Comparison of ENCODE assay signal across 21 cellular contexts in the genomic region with DNA sequence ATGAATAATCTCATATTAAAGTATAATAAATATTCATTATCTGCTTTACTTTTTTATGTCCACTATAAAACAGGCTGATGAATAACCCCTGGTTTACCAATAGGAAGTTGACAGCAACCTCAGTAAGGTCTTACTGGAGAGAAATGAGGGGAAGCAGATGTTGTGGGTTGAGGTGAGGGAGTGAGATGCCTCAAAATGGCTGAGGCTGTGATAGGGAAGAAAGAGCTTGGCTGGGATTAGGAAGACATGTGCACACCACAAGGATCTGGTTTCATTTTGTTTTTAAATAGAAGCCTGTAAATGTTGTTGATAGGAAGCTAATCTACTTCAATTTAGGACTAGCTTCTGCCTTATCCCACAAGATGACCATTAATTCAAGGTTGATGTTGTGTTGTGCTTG. TPM values are rescaled to one million over a fixed set of nuclear protein-coding genes. Genes with fewer than 3 reads are reported as not detected.
DNase-seq lines count a peak whose midpoint lies in the region; ATAC-seq and TF ChIP-seq lines count a peak whose summit lies in the region.
"Had no signal": no experiment of that assay in that cellular context is flagged by ENCODE, and none has a peak within 500 bp of the region (broad histone marks: within the 10 kb centered on the region; RNA-seq: fewer than 3 reads in every experiment).

No MANE protein-coding gene starts in this region.

- no peaks in the 10 kb centered on the region for H3K9me3 ChIP-seq in DND-41 (ENCODE audit: insufficient read depth, low read length, severe bottlenecking)
- no peaks in the 10 kb centered on the region for H3K9me3 ChIP-seq in uterus
- H3K9me3 ChIP-seq: mucosa of descending colon, SJSA1 had no signal

- peak overlapping the region; percentile 33; the same call in 1 of the 2 replicates for H3K9ac ChIP-seq in DND-41 (ENCODE audit: low read depth, low read length)

- H3K36me3 ChIP-seq in DND-41 (ENCODE audit: insufficient read depth, low read length), result no peaks in the 10 kb centered on the region
- no peaks in the 10 kb centered on the region for H3K36me3 ChIP-seq in uterus
- H3K36me3 ChIP-seq: SJSA1, tibial artery had no signal

- H3K27me3 Mint-ChIP-seq in memory B cell, result no peaks in the 10 kb centered on the region
- H3K27me3 Mint-ChIP-seq: activated CD4-positive, alpha-beta memory T cell treated with anti-CD3 and anti-CD28 coated beads, Interleukin-2, amount 10 ng/mL, durations not matched to agents 7 days and 5 days had no signal

- no peaks in the 10 kb centered on the region for H3K9me3 Mint-ChIP-seq in memory B cell
- H3K9me3 Mint-ChIP-seq: activated CD4-positive, alpha-beta memory T cell treated with anti-CD3 and anti-CD28 coated beads, Interleukin-2, amount 10 ng/mL, durations not matched to agents 7 days and 5 days; activated naive CD4-positive, alpha-beta T cell treated with anti-CD3 and anti-CD28 coated beads for 36 hours; activated T-cell treated with anti-CD3 and anti-CD28 coated beads, Interleukin-2, amount 50 U/mL, for 24 hours had no signal

- intact Hi-C loops in uterus (cut with DNase I; ENCODE audit: low total_unique reads), result no loop called here

- DNase-seq in DND-41, result peak; percentile 66
- DNase-seq in HL-60 (ENCODE audit: low read depth in 1 of 2, low spot score in 1 of 2), result peak in 1 of 2 experiments; percentile 83
- DNase-seq in NOMO-1 (lab: John Stamatoyannopoulos, UW; ENCODE audit: unreplicated experiment in 2 of 2), result peak; percentile 79
- no peak for DNase-seq in memory B cell (ENCODE audit: low spot score in 2 of 2)
- DNase-seq in activated T-cell treated with anti-CD3 and anti-CD28 coated beads, Interleukin-2, amount 50 U/mL, for 1 hour, result no peak
- DNase-seq in uterus, result no peak
- DNase-seq: activated CD4-positive, alpha-beta memory T cell treated with anti-CD3 and anti-CD28 coated beads, Interleukin-2, amount 10 ng/mL, durations not matched to agents 7 days and 5 days; activated naive CD4-positive, alpha-beta T cell treated with anti-CD3 and anti-CD28 coated beads for 36 hours; activated T-cell treated with anti-CD3 and anti-CD28 coated beads, Interleukin-2, amount 50 U/mL, for 24 hours; COR-L47; left ventricle myocardium superior; mucosa of descending colon; NCI-H1436; NCI-H526; stimulated activated naive CD8-positive, alpha-beta T cell treated with anti-CD3 and anti-CD28 coated beads, Interleukin-15, Interleukin-2, amounts not matched to agents 100 U/mL and 50 U/mL, for 24 hours; tibial artery had no signal

- peaks cover 42% of the 10 kb centered on the region for H3K4me1 ChIP-seq in DND-41 (ENCODE audit: insufficient read depth, low read length)
- no peaks in the 10 kb centered on the region for H3K4me1 ChIP-seq in uterus
- H3K4me1 ChIP-seq: SJSA1, tibial artery had no signal

- peaks cover 29% of the 10 kb centered on the region for H3K4me1 Mint-ChIP-seq in memory B cell

- ATAC-seq in DND-41 (ENCODE audit: insufficient read depth, low read depth) (peak; percentile 96), memory B cell (ENCODE audit: low read depth) (no peak), GM21381 (IDR thresholded peaks at IDR 0.05; ENCODE audit: unreplicated experiment) (no peak)
- ATAC-seq: left ventricle myocardium superior; mucosa of descending colon; Panc1; stimulated activated naive CD8-positive, alpha-beta T cell treated with anti-CD3 and anti-CD28 coated beads, Interleukin-15, Interleukin-2, amounts not matched to agents 100 U/mL and 50 U/mL, for 24 hours had no signal

- no peak overlapping the region for H3K4me3 Mint-ChIP-seq in memory B cell
- H3K4me3 Mint-ChIP-seq: activated CD4-positive, alpha-beta memory T cell treated with anti-CD3 and anti-CD28 coated beads, Interleukin-2, amount 10 ng/mL, durations not matched to agents 7 days and 5 days; activated naive CD4-positive, alpha-beta T cell treated with anti-CD3 and anti-CD28 coated beads for 36 hours; activated T-cell treated with anti-CD3 and anti-CD28 coated beads, Interleukin-2, amount 50 U/mL, for 24 hours had no signal

- H3K27ac ChIP-seq in DND-41 (ENCODE audit: low read length), result peak overlapping the region; percentile 90
- H3K27ac ChIP-seq in HL-60 (replicated peaks), result peak overlapping the region; percentile 73
- no peak overlapping the region for H3K27ac ChIP-seq in uterus
- H3K27ac ChIP-seq: SJSA1, skin epidermis, tibial artery had no signal

- TF ChIP-seq CTCF in DND-41 (IDR thresholded peaks at IDR 0.05; ENCODE audit: borderline replicate concordance, extremely low read depth, low read length, poor library complexity, severe bottlenecking) (no peak), HL-60 (IDR thresholded peaks at IDR 0.05; ENCODE audit: insufficient read depth, low read length) (no peak), uterus (IDR thresholded peaks at IDR 0.05) (no peak)

- H3K4me3 ChIP-seq in DND-41 (ENCODE audit: low read depth in 1 of 2, low read length in 2 of 2) (no peak overlapping the region), HL-60 (replicated peaks; ENCODE audit: insufficient read depth, low read length) (no peak overlapping the region), uterus (no peak overlapping the region)
- H3K4me3 ChIP-seq: mucosa of descending colon, SJSA1, skin epidermis, tibial artery had no signal

- no peak for TF ChIP-seq POLR2A in uterus (IDR thresholded peaks at IDR 0.05)

- no peaks in the 10 kb centered on the region for H4K20me1 ChIP-seq in DND-41 (ENCODE audit: insufficient read depth, low read length)

- H3K27ac Mint-ChIP-seq in memory B cell, result peak overlapping the region; percentile 28
- H3K27ac Mint-ChIP-seq: activated CD4-positive, alpha-beta memory T cell treated with anti-CD3 and anti-CD28 coated beads, Interleukin-2, amount 10 ng/mL, durations not matched to agents 7 days and 5 days; activated naive CD4-positive, alpha-beta T cell treated with anti-CD3 and anti-CD28 coated beads for 36 hours; activated T-cell treated with anti-CD3 and anti-CD28 coated beads, Interleukin-2, amount 50 U/mL, for 24 hours had no signal

- H3K4me2 ChIP-seq in DND-41 (ENCODE audit: insufficient read depth, low read length), result peak overlapping the region; percentile 21; the same call in 1 of the 2 replicates

- H3K79me2 ChIP-seq in DND-41 (ENCODE audit: insufficient read depth, low read length), result no peaks in the 10 kb centered on the region

- no peaks in the 10 kb centered on the region for H3K27me3 ChIP-seq in DND-41 (ENCODE audit: insufficient read depth, low read length, poor library complexity)
- H3K27me3 ChIP-seq in HL-60 (ENCODE audit: insufficient read depth, poor library complexity, severe bottlenecking), result no peaks in the 10 kb centered on the region
- H3K27me3 ChIP-seq in uterus, result no peaks in the 10 kb centered on the region
- H3K27me3 ChIP-seq: SJSA1, tibial artery had no signal

- H3K36me3 Mint-ChIP-seq in memory B cell, result no peaks in the 10 kb centered on the region

- peak overlapping the region; percentile 68 for H2AFZ ChIP-seq in DND-41 (ENCODE audit: low read depth, low read length)

RNA-seq across cellular contexts. Expression of a gene that starts 14.4 kb away (rescaled TPM):
- 10 to 100 TPM; 10.2 to 36.7 (median 21.8) TPM for total RNA-seq in uterus
- total RNA-seq: activated CD4-positive, alpha-beta memory T cell treated with anti-CD3 and anti-CD28 coated beads, Interleukin-2, amount 10 ng/mL, durations not matched to agents 7 days and 5 days; pulmonary artery endothelial cell had no signal

Comparison
In these comparisons a context has a peak if more than half of its experiments do, and no peak if none do; other contexts are left out.
1. DNase-seq: peak in DND-41 (single experiment) and NOMO-1 (2 of 2); none in memory B cell (0 of 2), activated T-cell treated with anti-CD3 and anti-CD28 coated beads, Interleukin-2, amount 50 U/mL, for 1 hour (single experiment) and uterus (0 of 2).
2. H3K27ac ChIP-seq: peak in DND-41 (single experiment) and HL-60 (single experiment); none in uterus (0 of 2).